In genomic region chr1:30036666-30037065, GRCh38 we compare ENCODE assay signal across 9 cellular contexts.
"Had no signal": no experiment of that assay in that cellular context is flagged by ENCODE, and none has a peak within 500 bp of the region (broad histone marks: within the 10 kb centered on the region; RNA-seq: fewer than 3 reads in every experiment).

No MANE protein-coding gene starts in this region.

- H3K27ac Mint-ChIP-seq: HFFc6, IgD-negative memory B cell had no signal

- H3K4me3 ChIP-seq: GM23248, HAP-1 had no signal

- ATAC-seq: HCT116, HepG2 had no signal

- H3K27ac ChIP-seq: GM23248, HL-60 had no signal

- FAIRE-seq: HepG2 had no signal

- H3K9ac ChIP-seq: GM23248 had no signal

- DNase-seq: GM23248, GOT3, H7, HFFc6 had no signal

- H2AFZ ChIP-seq: GM23248 had no signal

- H3K4me1 ChIP-seq: HAP-1 had no signal

- H3K36me3 Mint-ChIP-seq: IgD-negative memory B cell had no signal

- H3K36me3 ChIP-seq: HAP-1 had no signal

- H3K4me1 Mint-ChIP-seq: IgD-negative memory B cell had no signal

- H3K4me3 Mint-ChIP-seq: HFFc6, IgD-negative memory B cell had no signal

- H3K9me3 ChIP-seq: HAP-1 had no signal
